In genomic region chr10:49310460-49310859, GRCh38 we compare ENCODE assay signal across 14 cellular contexts. TPM values are rescaled to one million over a fixed set of nuclear protein-coding genes. Genes with fewer than 3 reads are reported as not detected.
A peak's percentile ranks its signal among the peaks of the same experiment; 100 is the strongest.
DNase-seq lines count a peak whose midpoint lies in the region; ATAC-seq and TF ChIP-seq lines count a peak whose summit lies in the region.
"Had no signal": no experiment of that assay in that cellular context is flagged by ENCODE, and none has a peak within 500 bp of the region (broad histone marks: within the 10 kb centered on the region; RNA-seq: fewer than 3 reads in every experiment).

No MANE protein-coding gene starts in this region.

- H3K4me3 ChIP-seq in left ventricle myocardium inferior (no peak overlapping the region), heart left ventricle (no peak overlapping the region), Loucy (ENCODE audit: low read length, poor library complexity, severe bottlenecking) (peak overlapping the region; percentile 65)
- H3K4me3 ChIP-seq: breast epithelium had no signal

- H3F3A ChIP-seq in Loucy (ENCODE audit: low read depth): peaks cover 9% of the 10 kb centered on the region

- WGBS in heart left ventricle, 4 donors: 80 to 87% (median 85%) methylated on average over 5 of the region's 5 CpGs

- H3K9me2 ChIP-seq in Loucy (replicated peaks; ENCODE audit: low read depth, low read length): no peaks in the 10 kb centered on the region

- peak overlapping the region; percentile 25 for H3K27ac ChIP-seq in left ventricle myocardium inferior (replicated peaks)
- peak overlapping the region in 1 of 12 donors; percentile 81 for H3K27ac ChIP-seq in heart left ventricle
- H3K27ac ChIP-seq: breast epithelium had no signal

- intact Hi-C loops in left ventricle myocardium inferior (cut with micrococcal nuclease) (no loop called here), heart left ventricle (cut with DNase I) (loop anchor here in 1 of 10 donors (10.0 kb wide), 1 partner anchor 204 kb away; no protein-coding TSS in a partner anchor), Calu3 (cut with micrococcal nuclease; ENCODE audit: unreplicated experiment) (no loop called here)

- peaks cover 37% of the 10 kb centered on the region for H3K4me1 Mint-ChIP-seq in stimulated activated naive CD8-positive, alpha-beta T cell treated with anti-CD3 and anti-CD28 coated beads, Interleukin-15, Interleukin-2, amounts not matched to agents 100 ng/mL and 50 ng/mL, for 24 hours (ENCODE audit: low read depth)
- H3K4me1 Mint-ChIP-seq in Calu3 (ENCODE audit: low read depth, unreplicated experiment): no peaks in the 10 kb centered on the region

- H3K9me3 Mint-ChIP-seq in stimulated activated naive CD8-positive, alpha-beta T cell treated with anti-CD3 and anti-CD28 coated beads, Interleukin-15, Interleukin-2, amounts not matched to agents 100 ng/mL and 50 ng/mL, for 24 hours: peaks cover 4% of the 10 kb centered on the region
- H3K9me3 Mint-ChIP-seq in Calu3 (ENCODE audit: low read depth, unreplicated experiment): no peaks in the 10 kb centered on the region
- H3K9me3 Mint-ChIP-seq: type B pancreatic cell had no signal

- no peak for TF ChIP-seq POLR2A in heart left ventricle (IDR thresholded peaks at IDR 0.05)

- no peak for ATAC-seq in heart left ventricle
- peak; percentile 40 for ATAC-seq in esophagus mucosa
- no peak for ATAC-seq in HG03565 (IDR thresholded peaks at IDR 0.05; ENCODE audit: unreplicated experiment)
- ATAC-seq in GM18861 (IDR thresholded peaks at IDR 0.05; ENCODE audit: unreplicated experiment): no peak

- CTCF ChIA-PET in Calu3 (lab: Charles Lee): no interaction called here

- H3K36me3 ChIP-seq in left ventricle myocardium inferior (peaks cover 4% of the 10 kb centered on the region), heart left ventricle (peaks cover 0 to 12% (median 0%) of the 10 kb centered on the region in 9 donors), Loucy (ENCODE audit: insufficient read depth, low read length) (no peaks in the 10 kb centered on the region)
- H3K36me3 ChIP-seq: breast epithelium, neutrophil had no signal

- peak overlapping the region; percentile 29 for H3K27ac Mint-ChIP-seq in stimulated activated naive CD8-positive, alpha-beta T cell treated with anti-CD3 and anti-CD28 coated beads, Interleukin-15, Interleukin-2, amounts not matched to agents 100 ng/mL and 50 ng/mL, for 24 hours
- H3K27ac Mint-ChIP-seq in Calu3 (ENCODE audit: unreplicated experiment): no peak overlapping the region
- H3K27ac Mint-ChIP-seq: type B pancreatic cell had no signal

- H4K20me1 ChIP-seq in Loucy (ENCODE audit: insufficient read depth, low read length, poor library complexity, severe bottlenecking): no peaks in the 10 kb centered on the region

- peaks cover 65% of the 10 kb centered on the region for H3K4me1 ChIP-seq in left ventricle myocardium inferior
- H3K4me1 ChIP-seq in heart left ventricle: peaks cover 0 to 63% (median 26%) of the 10 kb centered on the region in 12 donors
- peaks cover 50% of the 10 kb centered on the region for H3K4me1 ChIP-seq in Loucy (ENCODE audit: insufficient read depth, low read length, poor library complexity, severe bottlenecking)
- H3K4me1 ChIP-seq: breast epithelium had no signal

- H3K79me2 ChIP-seq in Loucy (ENCODE audit: insufficient read depth, low read length): no peaks in the 10 kb centered on the region

- H3K9me3 ChIP-seq in left ventricle myocardium inferior (replicated peaks): no peaks in the 10 kb centered on the region
- H3K9me3 ChIP-seq in heart left ventricle: peaks cover 0 to 4% (median 0%) of the 10 kb centered on the region in 12 donors
- H3K9me3 ChIP-seq in Loucy (ENCODE audit: insufficient read depth, low read depth, low read length): no peaks in the 10 kb centered on the region
- H3K9me3 ChIP-seq: neutrophil had no signal

- DNase-seq in left ventricle myocardium inferior: no peak
- no peak for DNase-seq in heart left ventricle
- DNase-seq in Calu3: no peak
- DNase-seq: erythroblast had no signal

- peak overlapping the region; percentile 62 for H3K9ac ChIP-seq in Loucy (ENCODE audit: low read depth, low read length, poor library complexity, severe bottlenecking)

- no peaks in the 10 kb centered on the region for H3K27me3 ChIP-seq in left ventricle myocardium inferior (ENCODE audit: low read depth)
- H3K27me3 ChIP-seq in heart left ventricle: no peaks in the 10 kb centered on the region
- no peaks in the 10 kb centered on the region for H3K27me3 ChIP-seq in Loucy (ENCODE audit: insufficient read depth, low read length, poor library complexity, severe bottlenecking)
- H3K27me3 ChIP-seq: breast epithelium, neutrophil had no signal

- 0 out of 2 replicates have a peak overlapping the region, but pooled peaks have one; percentile 59 for H2AFZ ChIP-seq in Loucy (ENCODE audit: low read length)

- TF ChIP-seq CTCF in left ventricle myocardium inferior (IDR thresholded peaks at IDR 0.05; ENCODE audit: borderline replicate concordance) (no peak), heart left ventricle (IDR thresholded peaks at IDR 0.05) (no peak), Loucy (conservative IDR thresholded peaks at IDR 0.05; ENCODE audit: low read length) (no peak), Calu3 (IDR thresholded peaks at IDR 0.05; ENCODE audit: unreplicated experiment) (no peak)

- H3K27me3 Mint-ChIP-seq in stimulated activated naive CD8-positive, alpha-beta T cell treated with anti-CD3 and anti-CD28 coated beads, Interleukin-15, Interleukin-2, amounts not matched to agents 100 ng/mL and 50 ng/mL, for 24 hours: peaks cover 4% of the 10 kb centered on the region
- peaks cover 79% of the 10 kb centered on the region for H3K27me3 Mint-ChIP-seq in Calu3 (ENCODE audit: unreplicated experiment)

- peak overlapping the region; percentile 0 for H3K4me3 Mint-ChIP-seq in stimulated activated naive CD8-positive, alpha-beta T cell treated with anti-CD3 and anti-CD28 coated beads, Interleukin-15, Interleukin-2, amounts not matched to agents 100 ng/mL and 50 ng/mL, for 24 hours
- H3K4me3 Mint-ChIP-seq in Calu3 (ENCODE audit: low read depth, unreplicated experiment): no peak overlapping the region
- H3K4me3 Mint-ChIP-seq: type B pancreatic cell had no signal

- no peaks in the 10 kb centered on the region for H3K36me3 Mint-ChIP-seq in stimulated activated naive CD8-positive, alpha-beta T cell treated with anti-CD3 and anti-CD28 coated beads, Interleukin-15, Interleukin-2, amounts not matched to agents 100 ng/mL and 50 ng/mL, for 24 hours (ENCODE audit: low read depth)
- no peaks in the 10 kb centered on the region for H3K36me3 Mint-ChIP-seq in Calu3 (ENCODE audit: insufficient read depth, unreplicated experiment)
- H3K36me3 Mint-ChIP-seq: type B pancreatic cell had no signal

- peak overlapping the region; percentile 80 for H3K4me2 ChIP-seq in Loucy (ENCODE audit: low read depth, low read length, poor library complexity, severe bottlenecking)

- BruUV-seq in Calu3 (replicated peaks; lab: Mats Ljungman, UMichigan): no TSS peak

RNA-seq across cellular contexts. Expression of gene C10orf71, which starts 11.5 kb away (rescaled TPM):
- total RNA-seq in left ventricle myocardium inferior: 136 TPM
- total RNA-seq in heart left ventricle: 100 to 1,000 TPM in 6 of 9 donors, 10 to 100 TPM in 3; 46.8 to 228 (median 120) TPM
- polyA plus RNA-seq in heart left ventricle: 10 to 100 TPM in 1 of 2 donors, 1 to 10 TPM in 1; 6.6 to 44.7 TPM
- total RNA-seq in esophagus mucosa: not detected
- total RNA-seq in Calu3 (2022): not detected in 2 replicates
- total RNA-seq: breast epithelium, LHCN-M2 had no signal
- polyA plus RNA-seq: BJ had no signal

Comparison
In these comparisons a context has a peak if more than half of its experiments do, and no peak if none do; other contexts are left out.
1. RNA of gene C10orf71, which starts 11.5 kb away (total RNA-seq): 136 TPM in left ventricle myocardium inferior (single experiment) and 46.8 to 228 TPM in heart left ventricle; not detected in esophagus mucosa (single experiment) and not detected in Calu3; every median in the first group is over 10 times any median in the second.